ENCODE assay signal across 1 cellular context in the genomic region with DNA sequence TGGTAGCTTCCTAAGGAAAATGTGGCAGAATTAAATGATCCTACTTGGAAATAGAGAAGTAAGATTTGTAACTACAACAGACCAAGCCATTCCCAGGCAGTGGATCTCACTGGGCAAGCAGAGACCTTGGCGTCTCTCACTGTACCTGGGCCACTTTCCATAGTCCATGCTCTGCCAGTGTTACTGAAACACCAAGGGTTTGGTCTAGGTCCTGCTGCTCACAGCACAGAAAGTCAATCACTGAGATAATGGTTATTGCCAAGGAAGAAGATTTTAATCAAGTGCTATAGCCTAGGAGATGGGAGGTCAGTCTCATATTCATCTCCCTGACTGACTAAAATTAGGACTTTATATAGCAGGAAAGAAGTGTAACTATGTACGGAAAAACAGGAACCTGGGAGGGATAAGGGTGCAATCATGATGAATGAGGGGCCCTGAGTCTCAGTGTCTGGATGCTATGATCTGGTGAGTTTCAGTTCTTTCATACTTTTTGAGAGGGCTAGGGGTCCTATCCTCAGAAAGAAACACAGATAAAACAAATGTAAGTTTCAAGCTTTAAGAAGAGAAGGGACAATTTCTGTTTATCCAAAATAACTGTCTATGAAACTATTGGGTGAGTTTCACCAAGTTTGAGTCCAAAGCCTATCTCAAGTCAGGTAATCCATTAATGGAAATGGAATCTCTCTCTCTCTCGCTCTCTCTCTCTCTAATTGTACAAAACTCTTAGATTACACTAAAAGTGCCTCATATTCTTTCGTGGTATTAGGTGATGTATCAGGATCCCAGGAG.
TF ChIP-seq lines count a peak whose summit lies in the region.

No MANE protein-coding gene starts in this region.

TF ChIP-seq in HEK293, 187 proteins besides CTCF, POLR2A, EP300 and RAD21:
- no peak for TF ChIP-seq SP3 (tag by site-specific recombination; IDR thresholded peaks at IDR 0.05)
- no peak for TF ChIP-seq ZBTB48 (tag by site-specific recombination; IDR thresholded peaks at IDR 0.05)
- TF ChIP-seq ZFP3 (tag by site-specific recombination; IDR thresholded peaks at IDR 0.05; ENCODE audit: low read depth) = no peak
- TF ChIP-seq ZNF473 (tag by site-specific recombination; IDR thresholded peaks at IDR 0.05) = no peak
- TF ChIP-seq ZNF596 (tag by site-specific recombination; IDR thresholded peaks at IDR 0.05) = peak; percentile 74
- TF ChIP-seq ZNF26 (tag by site-specific recombination; IDR thresholded peaks at IDR 0.05) = no peak
- no peak for TF ChIP-seq REST (tag by site-specific recombination; IDR thresholded peaks at IDR 0.05)
TF ChIP-seq in HEK293: peak in this region for 1.
